7 cellular contexts compared by ENCODE assay signal in the genomic region with DNA sequence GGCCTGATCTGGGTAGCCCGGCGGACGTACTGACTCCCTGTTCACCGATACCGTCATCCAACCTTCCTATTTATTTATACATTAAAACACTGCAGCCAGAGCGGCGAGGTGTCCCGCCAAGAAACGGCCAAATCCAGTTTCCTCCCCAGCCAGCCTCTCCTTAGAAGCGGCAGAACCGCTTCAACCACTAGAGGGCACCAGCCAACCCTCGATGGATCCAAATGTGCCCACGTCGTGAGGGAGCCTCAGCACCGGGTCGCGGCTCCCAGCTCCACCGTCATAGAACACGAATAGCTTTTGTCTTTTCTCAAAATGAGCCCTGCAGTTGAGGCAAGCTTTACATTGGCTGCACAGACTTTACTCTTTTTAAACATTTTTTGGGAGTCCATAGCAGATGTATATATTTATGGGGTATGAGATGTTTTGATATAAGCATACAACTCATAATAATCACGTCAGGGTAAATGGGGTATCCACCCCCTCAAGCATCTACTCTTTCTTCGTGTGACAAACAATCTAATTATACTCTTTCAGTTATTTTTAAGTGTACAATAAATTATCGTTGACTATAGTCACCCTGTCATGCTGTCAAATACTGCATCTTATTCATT. TPM values are rescaled to one million over a fixed set of nuclear protein-coding genes. Genes with fewer than 3 reads are reported as not detected.
DNase-seq lines count a peak whose midpoint lies in the region; ATAC-seq and TF ChIP-seq lines count a peak whose summit lies in the region.

No MANE protein-coding gene starts in this region.

- intact Hi-C loops in gastrocnemius medialis (cut with DNase I; ENCODE audit: low total_unique reads): loop anchor here (1.0 to 5.0 kb wide), 2 partner anchors 91 to 177 kb away; no protein-coding TSS in a partner anchor

- DNase-seq in NCI-H146 treated with DMSO at 0.1 percent for 48 hours (lab: John Stamatoyannopoulos, UW; ENCODE audit: unreplicated experiment): peak; percentile 19
- DNase-seq in T-helper 9 cell: peak; percentile 65
- DNase-seq in astrocyte of the cerebellum (ENCODE audit: low read depth): peak; percentile 45
- DNase-seq in hypothalamus (lab: John Stamatoyannopoulos, UW): peak in 49 of 51 donors; percentile 2 to 80 (median 50)
- DNase-seq in gastrocnemius medialis: peak; percentile 59 to 69

- ATAC-seq in GM18502 (IDR thresholded peaks at IDR 0.05; ENCODE audit: poor library complexity, unreplicated experiment): peak; percentile 91
- peak; percentile 86 for ATAC-seq in HG02870 (IDR thresholded peaks at IDR 0.05; ENCODE audit: unreplicated experiment)
- peak; percentile 94 to 97 for ATAC-seq in gastrocnemius medialis

- peaks cover 0 to 11% of the 10 kb centered on the region in 2 donors for H3K4me1 ChIP-seq in gastrocnemius medialis

- H3K36me3 ChIP-seq in gastrocnemius medialis: no peaks in the 10 kb centered on the region

- H3K4me3 ChIP-seq in astrocyte of the cerebellum (ENCODE audit: low read depth, low read length) (peak overlapping the region; percentile 32), gastrocnemius medialis (peak overlapping the region; percentile 5 to 38 (median 20))

- TF ChIP-seq POLR2A in gastrocnemius medialis (IDR thresholded peaks at IDR 0.05): no peak

- peak; percentile 95 for TF ChIP-seq CTCF in astrocyte of the cerebellum (IDR thresholded peaks at IDR 0.05; ENCODE audit: low read depth, low read length, missing control alignments)
- peak; percentile 71 to 95 (median 82) for TF ChIP-seq CTCF in gastrocnemius medialis (IDR thresholded peaks at IDR 0.05 in 4 of 5, conservative IDR thresholded peaks at IDR 0.05 in 1 of 5)

- in situ Hi-C loops in astrocyte of the cerebellum (cut with HindIII; ENCODE audit: low sequenced_read_pairs) (no loop called here), gastrocnemius medialis (cut with MboI; ENCODE audit: low sequenced_read_pairs in 4 of 4) (no loop called here)

- H3K27me3 ChIP-seq in gastrocnemius medialis: peaks cover 0 to 6% (median 5%) of the 10 kb centered on the region in 3 donors

- no peak overlapping the region for H3K27ac ChIP-seq in gastrocnemius medialis

- H3K9me3 ChIP-seq in gastrocnemius medialis: no peaks in the 10 kb centered on the region

RNA-seq across cellular contexts. Expression of a gene that starts 13.0 kb away (rescaled TPM):
- total RNA-seq in gastrocnemius medialis: not detected
